1 cellular context compared by ENCODE assay signal in genomic region chr4:87278335-87278794, GRCh38.
TF ChIP-seq lines count a peak whose summit lies in the region.

No MANE protein-coding gene starts in this region.

TF ChIP-seq in HepG2, 621 proteins besides CTCF, POLR2A, EP300 and RAD21 (continued from another document and continues in another):
- TF ChIP-seq, protein P1, sequence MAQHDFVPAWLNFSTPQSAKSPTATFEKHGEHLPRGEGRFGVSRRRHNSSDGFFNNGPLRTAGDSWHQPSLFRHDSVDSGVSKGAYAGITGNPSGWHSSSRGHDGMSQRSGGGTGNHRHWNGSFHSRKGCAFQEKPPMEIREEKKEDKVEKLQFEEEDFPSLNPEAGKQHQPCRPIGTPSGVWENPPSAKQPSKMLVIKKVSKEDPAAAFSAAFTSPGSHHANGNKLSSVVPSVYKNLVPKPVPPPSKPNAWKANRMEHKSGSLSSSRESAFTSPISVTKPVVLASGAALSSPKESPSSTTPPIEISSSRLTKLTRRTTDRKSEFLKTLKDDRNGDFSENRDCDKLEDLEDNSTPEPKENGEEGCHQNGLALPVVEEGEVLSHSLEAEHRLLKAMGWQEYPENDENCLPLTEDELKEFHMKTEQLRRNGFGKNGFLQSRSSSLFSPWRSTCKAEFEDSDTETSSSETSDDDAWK (CRISPR knock-in tag; IDR thresholded peaks at IDR 0.05), result no peak
- TF ChIP-seq ZNF260 (CRISPR knock-in tag; IDR thresholded peaks at IDR 0.05; ENCODE audit: borderline replicate concordance, low read depth) (no peak), DNMT3B (CRISPR knock-in tag; conservative IDR thresholded peaks at IDR 0.05) (no peak), CAMTA2 (CRISPR knock-in tag; IDR thresholded peaks at IDR 0.05; ENCODE audit: borderline replicate concordance) (no peak), KAT8 (CRISPR knock-in tag; IDR thresholded peaks at IDR 0.05) (peak; percentile 76), HDAC1 (CRISPR knock-in tag; IDR thresholded peaks at IDR 0.05) (peak; percentile 32), ZNF292 (CRISPR knock-in tag; IDR thresholded peaks at IDR 0.05; ENCODE audit: borderline replicate concordance, low read depth) (peak; percentile 68; the same call in 1 of the 2 replicates), ZNF460 (CRISPR knock-in tag; IDR thresholded peaks at IDR 0.05; ENCODE audit: borderline replicate concordance) (no peak), FOSL1 (CRISPR knock-in tag; IDR thresholded peaks at IDR 0.05; ENCODE audit: borderline replicate concordance) (no peak), ZKSCAN1 (IDR thresholded peaks at IDR 0.05; ENCODE audit: low read length) (no peak), ZNF816 (CRISPR knock-in tag; IDR thresholded peaks at IDR 0.05; ENCODE audit: borderline replicate concordance) (no peak; the same call in 1 of the 2 replicates), ZNF225 (CRISPR knock-in tag; IDR thresholded peaks at IDR 0.05) (no peak), ZNF317 (CRISPR knock-in tag; IDR thresholded peaks at IDR 0.05) (peak; percentile 85), ZBTB7A (CRISPR knock-in tag; IDR thresholded peaks at IDR 0.05) (peak; percentile 73; the same call in 1 of the 2 replicates), ZBTB46 (CRISPR knock-in tag; IDR thresholded peaks at IDR 0.05; ENCODE audit: borderline replicate concordance) (no peak), PCBP2 (optimal IDR thresholded peaks at IDR 0.05; ENCODE audit: low read depth, low read length, poor library complexity, severe bottlenecking) (no peak), PATZ1 (CRISPR knock-in tag; IDR thresholded peaks at IDR 0.05) (peak; percentile 95), ZNF30 (CRISPR knock-in tag; IDR thresholded peaks at IDR 0.05) (no peak), KIAA2018 (CRISPR knock-in tag; IDR thresholded peaks at IDR 0.05; ENCODE audit: borderline replicate concordance) (no peak), GPN1 (CRISPR knock-in tag; IDR thresholded peaks at IDR 0.05; ENCODE audit: borderline replicate concordance) (no peak), ZZZ3 (CRISPR knock-in tag; IDR thresholded peaks at IDR 0.05; ENCODE audit: borderline replicate concordance) (no peak), ZNF383 (CRISPR knock-in tag; IDR thresholded peaks at IDR 0.05; ENCODE audit: borderline replicate concordance) (no peak), ZNF263 (CRISPR knock-in tag; IDR thresholded peaks at IDR 0.05) (no peak), REL (CRISPR knock-in tag; conservative IDR thresholded peaks at IDR 0.05) (no peak), ZNF607 (CRISPR knock-in tag; IDR thresholded peaks at IDR 0.05; ENCODE audit: borderline replicate concordance) (peak; percentile 62; the same call in 1 of the 2 replicates), ZNF616 (CRISPR knock-in tag; IDR thresholded peaks at IDR 0.05; ENCODE audit: low read depth) (no peak), AHR (CRISPR knock-in tag; IDR thresholded peaks at IDR 0.05) (no peak), MEF2D (CRISPR knock-in tag; IDR thresholded peaks at IDR 0.05) (peak; percentile 95), CENPT (CRISPR knock-in tag; IDR thresholded peaks at IDR 0.05; ENCODE audit: low read depth) (no peak), NCOA5 (CRISPR knock-in tag; IDR thresholded peaks at IDR 0.05) (no peak), HES4 (CRISPR knock-in tag; IDR thresholded peaks at IDR 0.05; ENCODE audit: borderline replicate concordance) (no peak), MZF1 (CRISPR knock-in tag; IDR thresholded peaks at IDR 0.05; ENCODE audit: borderline replicate concordance) (no peak), EEA1 (CRISPR knock-in tag; IDR thresholded peaks at IDR 0.05; ENCODE audit: borderline replicate concordance) (no peak), NFYC (CRISPR knock-in tag; IDR thresholded peaks at IDR 0.05) (peak; percentile 61), NR2F2 (IDR thresholded peaks at IDR 0.05; ENCODE audit: borderline replicate concordance, low read depth) (peak; percentile 74; the same call in 1 of the 2 replicates), ZNF160 (CRISPR knock-in tag; IDR thresholded peaks at IDR 0.05) (0 out of 2 replicates have a peak, but pooled peaks have one; percentile 50), ZHX1 (CRISPR knock-in tag; IDR thresholded peaks at IDR 0.05; ENCODE audit: low read depth) (peak; percentile 42; the same call in 1 of the 2 replicates), ZBTB20 (CRISPR knock-in tag; IDR thresholded peaks at IDR 0.05; ENCODE audit: borderline replicate concordance, low read depth) (peak; percentile 81; the same call in 1 of the 2 replicates), REPIN1 (CRISPR knock-in tag; IDR thresholded peaks at IDR 0.05; ENCODE audit: borderline replicate concordance, low read depth) (peak; percentile 84; the same call in 1 of the 2 replicates), NR0B2 (CRISPR knock-in tag; IDR thresholded peaks at IDR 0.05) (no peak)
- TF ChIP-seq, protein P2, sequence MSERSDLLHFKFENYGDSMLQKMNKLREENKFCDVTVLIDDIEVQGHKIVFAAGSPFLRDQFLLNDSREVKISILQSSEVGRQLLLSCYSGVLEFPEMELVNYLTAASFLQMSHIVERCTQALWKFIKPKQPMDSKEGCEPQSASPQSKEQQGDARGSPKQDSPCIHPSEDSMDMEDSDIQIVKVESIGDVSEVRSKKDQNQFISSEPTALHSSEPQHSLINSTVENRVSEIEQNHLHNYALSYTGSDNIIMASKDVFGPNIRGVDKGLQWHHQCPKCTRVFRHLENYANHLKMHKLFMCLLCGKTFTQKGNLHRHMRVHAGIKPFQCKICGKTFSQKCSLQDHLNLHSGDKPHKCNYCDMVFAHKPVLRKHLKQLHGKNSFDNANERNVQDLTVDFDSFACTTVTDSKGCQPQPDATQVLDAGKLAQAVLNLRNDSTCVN (CRISPR knock-in tag; IDR thresholded peaks at IDR 0.05; ENCODE audit: borderline replicate concordance), result 0 out of 2 replicates have a peak, but pooled peaks have one; percentile 61
- TF ChIP-seq, protein P3, sequence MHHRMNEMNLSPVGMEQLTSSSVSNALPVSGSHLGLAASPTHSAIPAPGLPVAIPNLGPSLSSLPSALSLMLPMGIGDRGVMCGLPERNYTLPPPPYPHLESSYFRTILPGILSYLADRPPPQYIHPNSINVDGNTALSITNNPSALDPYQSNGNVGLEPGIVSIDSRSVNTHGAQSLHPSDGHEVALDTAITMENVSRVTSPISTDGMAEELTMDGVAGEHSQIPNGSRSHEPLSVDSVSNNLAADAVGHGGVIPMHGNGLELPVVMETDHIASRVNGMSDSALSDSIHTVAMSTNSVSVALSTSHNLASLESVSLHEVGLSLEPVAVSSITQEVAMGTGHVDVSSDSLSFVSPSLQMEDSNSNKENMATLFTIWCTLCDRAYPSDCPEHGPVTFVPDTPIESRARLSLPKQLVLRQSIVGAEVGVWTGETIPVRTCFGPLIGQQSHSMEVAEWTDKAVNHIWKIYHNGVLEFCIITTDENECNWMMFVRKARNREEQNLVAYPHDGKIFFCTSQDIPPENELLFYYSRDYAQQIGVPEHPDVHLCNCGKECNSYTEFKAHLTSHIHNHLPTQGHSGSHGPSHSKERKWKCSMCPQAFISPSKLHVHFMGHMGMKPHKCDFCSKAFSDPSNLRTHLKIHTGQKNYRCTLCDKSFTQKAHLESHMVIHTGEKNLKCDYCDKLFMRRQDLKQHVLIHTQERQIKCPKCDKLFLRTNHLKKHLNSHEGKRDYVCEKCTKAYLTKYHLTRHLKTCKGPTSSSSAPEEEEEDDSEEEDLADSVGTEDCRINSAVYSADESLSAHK (CRISPR knock-in tag; IDR thresholded peaks at IDR 0.05; ENCODE audit: borderline replicate concordance), result no peak
